ENCODE assay signal across 16 cellular contexts in genomic region chr6:31267504-31268371, GRCh38. TPM values are rescaled to one million over a fixed set of nuclear protein-coding genes. Genes with fewer than 3 reads are reported as not detected.
DNase-seq lines count a peak whose midpoint lies in the region; ATAC-seq and TF ChIP-seq lines count a peak whose summit lies in the region.
"Had no signal": no experiment of that assay in that cellular context is flagged by ENCODE, and none has a peak within 500 bp of the region (broad histone marks: within the 10 kb centered on the region; RNA-seq: fewer than 3 reads in every experiment).

No MANE protein-coding gene starts in this region.

- peaks cover 47% of the 10 kb centered on the region for H3K36me3 Mint-ChIP-seq in T-helper 2 cell treated with Interferon-gamma antibody and Interleukin-4, amounts not matched to agents 5 μg/mL and 100 μg/mL, for 36 hours (ENCODE audit: low read depth)
- H3K36me3 Mint-ChIP-seq in stimulated activated naive B cell treated with anti-CD40 and anti-IgM and Interleukin-4, amounts not matched to agents 10 μg/mL and 1 μg/mL and 100 μg/mL, for 72 hours = peaks cover 49 to 50% of the 10 kb centered on the region in 2 donors

- H3K4me1 ChIP-seq in colonic mucosa = no peaks in the 10 kb centered on the region
- H3K4me1 ChIP-seq: foreskin keratinocyte had no signal

- H3K27ac ChIP-seq in colonic mucosa (no peak overlapping the region), caudate nucleus (ENCODE audit: low read depth, low read length) (no peak overlapping the region)
- H3K27ac ChIP-seq: dorsolateral prefrontal cortex, foreskin keratinocyte, VCaP had no signal

- H3K27me3 Mint-ChIP-seq in T-helper 2 cell treated with Interferon-gamma antibody and Interleukin-4, amounts not matched to agents 5 μg/mL and 100 μg/mL, for 36 hours (ENCODE audit: low read depth) = peaks cover 2% of the 10 kb centered on the region
- no peaks in the 10 kb centered on the region for H3K27me3 Mint-ChIP-seq in stimulated activated naive B cell treated with anti-CD40 and anti-IgM and Interleukin-4, amounts not matched to agents 10 μg/mL and 1 μg/mL and 100 μg/mL, for 72 hours

- H3K9me3 Mint-ChIP-seq in T-helper 2 cell treated with Interferon-gamma antibody and Interleukin-4, amounts not matched to agents 5 μg/mL and 100 μg/mL, for 36 hours = peaks cover 8% of the 10 kb centered on the region
- peaks cover 3 to 9% of the 10 kb centered on the region in 2 donors for H3K9me3 Mint-ChIP-seq in stimulated activated naive B cell treated with anti-CD40 and anti-IgM and Interleukin-4, amounts not matched to agents 10 μg/mL and 1 μg/mL and 100 μg/mL, for 72 hours

- H3K4me3 Mint-ChIP-seq in T-helper 2 cell treated with Interferon-gamma antibody and Interleukin-4, amounts not matched to agents 5 μg/mL and 100 μg/mL, for 36 hours = peak overlapping the region; percentile 97
- H3K4me3 Mint-ChIP-seq in stimulated activated naive B cell treated with anti-CD40 and anti-IgM and Interleukin-4, amounts not matched to agents 10 μg/mL and 1 μg/mL and 100 μg/mL, for 72 hours = peak overlapping the region; percentile 2 to 22

- peaks cover 29% of the 10 kb centered on the region for H3K4me1 Mint-ChIP-seq in T-helper 2 cell treated with Interferon-gamma antibody and Interleukin-4, amounts not matched to agents 5 μg/mL and 100 μg/mL, for 36 hours (ENCODE audit: low read depth)
- H3K4me1 Mint-ChIP-seq in stimulated activated naive B cell treated with anti-CD40 and anti-IgM and Interleukin-4, amounts not matched to agents 10 μg/mL and 1 μg/mL and 100 μg/mL, for 72 hours = peaks cover 33 to 50% of the 10 kb centered on the region in 2 donors

- H3K4me3 ChIP-seq in colonic mucosa = no peak overlapping the region
- H3K4me3 ChIP-seq: dorsolateral prefrontal cortex, MG63 had no signal

- intact Hi-C loops in colonic mucosa (cut with DNase I) = loop anchor here (5.0 kb wide), 2 partner anchors 85 to 100 kb away; no protein-coding TSS in a partner anchor

- no peaks in the 10 kb centered on the region for H3K27me3 ChIP-seq in colonic mucosa
- H3K27me3 ChIP-seq: dorsolateral prefrontal cortex, foreskin keratinocyte, MG63 had no signal

- DNase-seq in activated naive CD4-positive, alpha-beta T cell treated with Interleukin-2 at 50 U/mL for 16 hours = peak; percentile 18
- DNase-seq in activated naive CD4-positive, alpha-beta T cell (lab: John Stamatoyannopoulos, UW) = no peak
- DNase-seq in T-helper 2 cell treated with Interferon-gamma antibody and Interleukin-4, amounts not matched to agents 5 μg/mL and 100 μg/mL, for 36 hours (ENCODE audit: low spot score) = no peak
- DNase-seq in colonic mucosa (peak; percentile 56), KG1 (lab: John Stamatoyannopoulos, UW) (no peak), NCI-H1694 treated with DMSO at 0.1 percent for 48 hours (lab: John Stamatoyannopoulos, UW) (no peak), caudate nucleus (lab: John Stamatoyannopoulos, UW) (no peak)
- DNase-seq in stimulated activated naive B cell treated with anti-CD40 and anti-IgM and Interleukin-4, amounts not matched to agents 10 μg/mL and 1 μg/mL and 100 μg/mL, for 72 hours = no peak
- DNase-seq: dorsolateral prefrontal cortex; foreskin keratinocyte; MG63; NCI-H524; occipital lobe; stimulated activated CD8-positive, alpha-beta memory T cell treated with anti-CD3 and anti-CD28 coated beads, Interleukin-4, amount 100 ng/mL, for 48 hours had no signal

- peak overlapping the region; percentile 37 for H3K27ac Mint-ChIP-seq in T-helper 2 cell treated with Interferon-gamma antibody and Interleukin-4, amounts not matched to agents 5 μg/mL and 100 μg/mL, for 36 hours
- peak overlapping the region; percentile 56 for H3K27ac Mint-ChIP-seq in stimulated activated naive B cell treated with anti-CD40 and anti-IgM and Interleukin-4, amounts not matched to agents 10 μg/mL and 1 μg/mL and 100 μg/mL, for 72 hours

- TF ChIP-seq CTCF in colonic mucosa (IDR thresholded peaks at IDR 0.05) = no peak

- H3K36me3 ChIP-seq in colonic mucosa = no peaks in the 10 kb centered on the region

- no peak for ATAC-seq in stimulated activated naive B cell treated with anti-CD40 and anti-IgM and Interleukin-4, amounts not matched to agents 10 μg/mL and 1 μg/mL and 100 μg/mL, for 72 hours (replicated peaks)
- ATAC-seq: foreskin keratinocyte, Right ventricle myocardium inferior had no signal

- H3K9me3 ChIP-seq in colonic mucosa = no peaks in the 10 kb centered on the region
- H3K9me3 ChIP-seq: MG63 had no signal

- no peak overlapping the region for H3K9ac ChIP-seq in colonic mucosa (ENCODE audit: low read depth in 2 of 2, low read length in 2 of 2)

RNA-seq across cellular contexts. Expression of gene HLA-C, which starts 4.2 kb away (rescaled TPM):
- total RNA-seq in colonic mucosa = 1,000 to 10,000 TPM in 1 of 2 donors, 100 to 1,000 TPM in 1; 576 to 1,321 TPM

Comparison
In these comparisons a context has a peak if more than half of its experiments do, and no peak if none do; other contexts are left out.
1. DNase-seq: peak in activated naive CD4-positive, alpha-beta T cell treated with Interleukin-2 at 50 U/mL for 16 hours (single experiment) and colonic mucosa (single experiment); none in activated naive CD4-positive, alpha-beta T cell (0 of 4), T-helper 2 cell treated with Interferon-gamma antibody and Interleukin-4, amounts not matched to agents 5 μg/mL and 100 μg/mL, for 36 hours (single experiment), stimulated activated naive B cell treated with anti-CD40 and anti-IgM and Interleukin-4, amounts not matched to agents 10 μg/mL and 1 μg/mL and 100 μg/mL, for 72 hours (single experiment), KG1 (single experiment), NCI-H1694 treated with DMSO at 0.1 percent for 48 hours (single experiment) and caudate nucleus (0 of 61).